Comparison of ENCODE assay signal across 8 cellular contexts in the genomic region with DNA sequence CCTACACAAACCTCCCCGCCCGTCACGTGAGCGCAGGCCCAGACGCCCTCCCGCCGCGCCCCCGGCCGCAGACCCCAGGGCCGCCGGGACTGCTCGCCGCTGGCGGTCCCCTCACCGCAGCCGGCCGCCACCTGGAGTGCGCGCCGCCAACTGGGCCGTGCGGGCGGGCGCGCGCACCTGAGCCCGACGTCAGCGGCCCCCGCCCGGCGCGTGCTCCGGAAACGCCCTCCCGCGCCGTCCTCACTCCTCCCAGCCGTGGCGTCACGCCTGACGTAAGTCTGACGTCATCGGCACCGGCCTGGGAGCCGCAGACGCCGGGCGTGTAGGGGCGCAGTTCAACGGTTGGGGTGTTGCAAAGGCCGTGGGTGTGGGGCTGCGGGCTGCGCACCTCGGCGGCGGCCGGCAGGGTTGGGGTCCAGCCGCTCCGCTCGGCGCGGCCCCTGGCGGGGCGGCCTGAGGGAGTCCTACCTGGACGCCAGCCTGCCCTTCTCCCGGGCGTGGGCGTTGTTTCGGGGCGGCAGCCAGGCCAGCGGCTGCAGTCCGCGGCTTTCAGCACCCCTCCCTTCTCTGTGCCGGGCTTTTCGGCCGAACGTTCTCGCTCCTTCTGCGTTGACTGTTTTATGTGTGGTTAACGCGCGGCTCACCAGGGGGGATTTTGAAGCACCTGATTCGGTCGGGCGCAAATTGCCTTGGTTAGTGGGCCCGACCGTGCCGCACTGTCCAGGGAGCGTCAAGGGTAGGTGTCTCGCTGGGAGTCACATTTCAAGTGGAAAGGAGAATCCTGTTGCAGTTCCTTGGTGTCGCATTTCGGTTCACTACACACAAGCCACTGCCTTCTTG. TPM values are rescaled to one million over a fixed set of nuclear protein-coding genes. Genes with fewer than 3 reads are reported as not detected.
A peak's percentile ranks its signal among the peaks of the same experiment; 100 is the strongest.
DNase-seq lines count a peak whose midpoint lies in the region; ATAC-seq and TF ChIP-seq lines count a peak whose summit lies in the region.

A gene (minus strand): TSS at position 155 of the 840 bp plus-strand sequence. CDS start 956 bp downstream, outside the sequence.

- peak within 1 kb of the TSS; percentile 98 for H3K27ac Mint-ChIP-seq in Calu3 (ENCODE audit: unreplicated experiment)

- H3K4me3 Mint-ChIP-seq in Calu3 (ENCODE audit: low read depth, unreplicated experiment), result peak within 1 kb of the TSS; percentile 76

- H3K4me1 ChIP-seq in Panc1 (ENCODE audit: control insufficient read depth, insufficient read depth, low read length), result peaks cover 15% of the 10 kb centered on the region
- peaks cover 4 to 6% of the 10 kb centered on the region in 2 donors for H3K4me1 ChIP-seq in esophagus (ENCODE audit: control insufficient read depth in 2 of 2, insufficient read depth in 2 of 2, low read length in 1 of 2)
- peaks cover 39% of the 10 kb centered on the region for H3K4me1 ChIP-seq in mucosa of stomach (ENCODE audit: control insufficient read depth, insufficient read depth, low read length)

- H3K9ac ChIP-seq in mucosa of stomach (ENCODE audit: low read length), result peak within 1 kb of the TSS; percentile 97

- CTCF ChIA-PET in Calu3 (lab: Charles Lee) (no interaction called here), Panc1 (lab: Charles Lee) (no interaction called here)

- in situ Hi-C loops in KBM-7 (cut with MboI; ENCODE audit: low pct_unique_long_range_greater_than_20kb, low sequenced_read_pairs), result no loop called here
- in situ Hi-C loops in Panc1 (cut with HindIII; ENCODE audit: low pct_unique_long_range_greater_than_20kb, low sequenced_read_pairs), result no loop called here

- intact Hi-C loops in Calu3 (cut with micrococcal nuclease; ENCODE audit: unreplicated experiment) (no loop called here), Panc1 (cut with micrococcal nuclease; ENCODE audit: unreplicated experiment) (no loop called here)

- H3K27ac ChIP-seq in Panc1 (ENCODE audit: low read length), result peak within 1 kb of the TSS; percentile 90
- H3K27ac ChIP-seq in esophagus (ENCODE audit: low read depth in 2 of 2, low read length in 1 of 2), result peak within 1 kb of the TSS; percentile 97 to 99

- POLR2A ChIA-PET in Panc1 (lab: Charles Lee), result no interaction called here

- H3K9me3 Mint-ChIP-seq in Calu3 (ENCODE audit: low read depth, unreplicated experiment), result no peaks in the 10 kb centered on the region

- H3K4me1 Mint-ChIP-seq in Calu3 (ENCODE audit: low read depth, unreplicated experiment), result peaks cover 29% of the 10 kb centered on the region

- ATAC-seq in GM21526 (IDR thresholded peaks at IDR 0.05; ENCODE audit: low FRiP score, unreplicated experiment) (peak; percentile 33), Panc1 (peak; percentile 79)

- H3K36me3 Mint-ChIP-seq in Calu3 (ENCODE audit: insufficient read depth, unreplicated experiment), result peaks cover 72% of the 10 kb centered on the region

- TF ChIP-seq CTCF in Calu3 (IDR thresholded peaks at IDR 0.05; ENCODE audit: unreplicated experiment) (no peak), Panc1 (IDR thresholded peaks at IDR 0.05) (no peak)

- BruUV-seq in Calu3 (replicated peaks; lab: Mats Ljungman, UMichigan) (TSS peak; percentile 88), Panc1 (replicated peaks; lab: Mats Ljungman, UMichigan) (TSS peak; percentile 94)

- no peaks in the 10 kb centered on the region for H3K27me3 ChIP-seq in Panc1 (ENCODE audit: control insufficient read depth, insufficient read depth, low read length)
- no peaks in the 10 kb centered on the region for H3K27me3 ChIP-seq in esophagus (ENCODE audit: control insufficient read depth in 1 of 2, insufficient read depth in 2 of 2, low read length in 2 of 2)
- no peaks in the 10 kb centered on the region for H3K27me3 ChIP-seq in mucosa of stomach (ENCODE audit: control insufficient read depth, insufficient read depth, low read length)

- H3K4me3 ChIP-seq in Panc1 (ENCODE audit: low read depth in 2 of 2, low read length in 2 of 2), result peak within 1 kb of the TSS; percentile 71 to 75
- peak within 1 kb of the TSS; percentile 61 to 81 for H3K4me3 ChIP-seq in esophagus (ENCODE audit: low read depth in 1 of 2, low read length in 2 of 2)
- peak within 1 kb of the TSS; percentile 70 for H3K4me3 ChIP-seq in mucosa of stomach (ENCODE audit: low read length)

- H3K36me3 ChIP-seq in Panc1 (ENCODE audit: control insufficient read depth, insufficient read depth, low read length) (no peaks in the 10 kb centered on the region; the same call in 1 of the 2 replicates), esophagus (ENCODE audit: control insufficient read depth in 2 of 2, insufficient read depth in 2 of 2, low read length in 1 of 2) (no peaks in the 10 kb centered on the region), mucosa of stomach (ENCODE audit: control insufficient read depth, insufficient read depth, low read length) (no peaks in the 10 kb centered on the region)

- 1% methylated on average over 86 to 94 of the region's 94 CpGs for WGBS in esophagus, 2 donors

- H3K9me3 ChIP-seq in Panc1 (ENCODE audit: control insufficient read depth, insufficient read depth, low read depth, low read length) (no peaks in the 10 kb centered on the region), esophagus (ENCODE audit: control insufficient read depth in 2 of 2, insufficient read depth in 1 of 2, low read depth in 1 of 2, low read length in 1 of 2) (no peaks in the 10 kb centered on the region), mucosa of stomach (ENCODE audit: control insufficient read depth, low read length) (no peaks in the 10 kb centered on the region)

- DNase-seq in Calu3 (peak; percentile 97), KBM-7 (peak; percentile 93), Panc1 (ENCODE audit: low read depth, low spot score) (no peak)
- DNase-seq in activated T-cell treated with anti-CD3 and anti-CD28 coated beads, Interleukin-2, amount 50 U/mL, for 48 hours, result peak; percentile 98 to 99
- DNase-seq in stimulated activated CD8-positive, alpha-beta memory T cell treated with anti-CD3 and anti-CD28 coated beads, Interleukin-4, amount 100 ng/mL, for 48 hours, result peak; percentile 100

- no peaks in the 10 kb centered on the region for H3K27me3 Mint-ChIP-seq in Calu3 (ENCODE audit: unreplicated experiment)

RNA-seq across cellular contexts. Expression of the gene that starts here (rescaled TPM):
- total RNA-seq in Calu3 (2022) (58.5 and 70.0 TPM in 2 replicates), Panc1 (2021; ENCODE audit: unreplicated experiment) (35.1 TPM)
- polyA plus RNA-seq in Panc1 (2012; ENCODE audit: insufficient read length), result 34.5 TPM
- polyA plus RNA-seq in esophagus, result 10 to 100 TPM in 1 of 2 donors, 1 to 10 TPM in 1; 9.2 to 16.5 TPM
